9 cellular contexts compared by ENCODE assay signal in the genomic region with DNA sequence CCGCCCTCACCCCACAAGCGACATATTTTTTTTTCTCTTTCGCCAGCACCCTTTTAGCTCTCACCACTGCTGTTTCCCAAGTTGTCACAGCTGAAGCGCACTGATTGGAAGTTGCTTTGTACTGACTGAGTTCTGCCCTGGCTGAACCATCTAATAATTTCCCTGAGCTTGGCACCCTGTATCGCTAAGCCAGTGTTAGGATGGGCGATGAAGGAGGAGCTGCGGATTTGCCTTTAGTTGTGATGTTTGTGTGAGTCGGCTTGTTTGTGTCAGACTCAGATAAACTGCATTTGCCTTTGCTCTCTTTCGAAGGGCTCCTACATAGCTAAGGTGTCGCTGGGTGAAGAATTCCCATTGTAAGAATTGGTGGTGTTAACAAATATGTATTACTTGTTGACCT. TPM values are rescaled to one million over a fixed set of nuclear protein-coding genes. Genes with fewer than 3 reads are reported as not detected.
A peak's percentile ranks its signal among the peaks of the same experiment; 100 is the strongest.
DNase-seq lines count a peak whose midpoint lies in the region; ATAC-seq and TF ChIP-seq lines count a peak whose summit lies in the region.
"Had no signal": no experiment of that assay in that cellular context is flagged by ENCODE, and none has a peak within 500 bp of the region (broad histone marks: within the 10 kb centered on the region; RNA-seq: fewer than 3 reads in every experiment).

No MANE protein-coding gene starts in this region.

- peak overlapping the region; percentile 66 for H3K56ac ChIP-seq in mesendoderm (ENCODE audit: low read length)

- no peak overlapping the region for H3K18ac ChIP-seq in mesendoderm (ENCODE audit: low read length)

- peak overlapping the region in 1 of 10 donors; percentile 41 for H3K27ac ChIP-seq in heart right ventricle
- no peak overlapping the region for H3K27ac ChIP-seq in mesendoderm (ENCODE audit: low read depth, low read length)
- no peak overlapping the region for H3K27ac ChIP-seq in upper lobe of right lung
- H3K27ac ChIP-seq in adrenal gland: peak overlapping the region in 1 of 5 donors; percentile 39

- peaks cover 13% of the 10 kb centered on the region for H3K27me3 Mint-ChIP-seq in brain

- no peak overlapping the region for H3K23ac ChIP-seq in mesendoderm (ENCODE audit: low read length)

- peaks cover 29% of the 10 kb centered on the region for H3K79me1 ChIP-seq in mesendoderm (ENCODE audit: low read length)

- H3K4me1 ChIP-seq in heart right ventricle (peaks cover 0 to 34% (median 11%) of the 10 kb centered on the region in 9 donors), mesendoderm (ENCODE audit: control insufficient read depth, low read depth, low read length) (peaks cover 17% of the 10 kb centered on the region), upper lobe of right lung (no peaks in the 10 kb centered on the region), adrenal gland (replicated peaks in 1 of 2) (peaks cover 16 to 20% of the 10 kb centered on the region in 2 donors)

- H4K8ac ChIP-seq in mesendoderm (ENCODE audit: low read depth, low read length): no peak overlapping the region

- H3K79me2 ChIP-seq in mesendoderm (ENCODE audit: control insufficient read depth, insufficient read depth, low read length): peaks cover 34% of the 10 kb centered on the region

- H3K36me3 ChIP-seq in heart right ventricle (peaks cover 0 to 14% (median 0%) of the 10 kb centered on the region in 9 donors), mesendoderm (ENCODE audit: control insufficient read depth, insufficient read depth, low read length) (no peaks in the 10 kb centered on the region), upper lobe of right lung (no peaks in the 10 kb centered on the region), adrenal gland (replicated peaks in 1 of 2) (no peaks in the 10 kb centered on the region)

- peaks cover 67% of the 10 kb centered on the region for H3K4me1 Mint-ChIP-seq in brain

- TF ChIP-seq POLR2A in adrenal gland (IDR thresholded peaks at IDR 0.05): no peak

- H3K9me3 ChIP-seq in heart right ventricle (no peaks in the 10 kb centered on the region), upper lobe of right lung (no peaks in the 10 kb centered on the region), adrenal gland (replicated peaks in 1 of 3) (no peaks in the 10 kb centered on the region)

- ATAC-seq in heart right ventricle (no peak), upper lobe of right lung (no peak)

- peak overlapping the region; percentile 22 to 87 (median 67) for H3K27ac Mint-ChIP-seq in brain

- no peak for DNase-seq in heart right ventricle
- no peak for DNase-seq in cardiac septum (ENCODE audit: low spot score)
- DNase-seq in mesendoderm: no peak
- DNase-seq in upper lobe of right lung: no peak
- no peak for DNase-seq in stimulated activated naive CD4-positive, alpha-beta T cell treated with Interleukin-2 at 50 U/mL for 16 hours (lab: John Stamatoyannopoulos, UW)
- no peak for DNase-seq in NCI-H748 treated with DMSO at 0.1 percent for 48 hours (lab: John Stamatoyannopoulos, UW)
- no peak for DNase-seq in adrenal gland
- DNase-seq: GF-D8 had no signal

- H3K27me3 ChIP-seq in heart right ventricle (peaks cover 0 to 18% (median 0%) of the 10 kb centered on the region in 7 donors), mesendoderm (ENCODE audit: insufficient read depth, low read length, poor library complexity) (no peaks in the 10 kb centered on the region), upper lobe of right lung (no peaks in the 10 kb centered on the region), adrenal gland (no peaks in the 10 kb centered on the region)

- H2BK15ac ChIP-seq in mesendoderm (replicated peaks; ENCODE audit: low read depth): no peak overlapping the region

- no peak overlapping the region for H3K4ac ChIP-seq in mesendoderm (ENCODE audit: low read depth, low read length)

- no peak overlapping the region for H2AK5ac ChIP-seq in mesendoderm (ENCODE audit: low read length)

- no peak overlapping the region for H2BK5ac ChIP-seq in mesendoderm (ENCODE audit: low read length)

- H3K36me3 Mint-ChIP-seq in brain: peaks cover 21% of the 10 kb centered on the region

- WGBS in heart right ventricle, 2 donors: 66 to 70% methylated on average over 10 of the region's 10 CpGs
- WGBS in mesendoderm (ENCODE audit: extremely low coverage, insufficient coverage, low lambda C conversion rate): no CpG with 5 or more reads among the region's 10 CpGs
- WGBS in adrenal gland, 4 donors: 76 to 90% (median 84%) methylated on average over 10 of the region's 10 CpGs

- no peak overlapping the region for H2BK120ac ChIP-seq in mesendoderm (ENCODE audit: low read depth, low read length)

- H3K4me3 ChIP-seq in heart right ventricle: peak overlapping the region; percentile 67 to 98 (median 80)
- H3K4me3 ChIP-seq in mesendoderm (ENCODE audit: low read length): peak overlapping the region; percentile 18
- peak overlapping the region; percentile 67 for H3K4me3 ChIP-seq in upper lobe of right lung
- peak overlapping the region in 2 of 4 donors; percentile 69 to 72 for H3K4me3 ChIP-seq in adrenal gland

- TF ChIP-seq CTCF in heart right ventricle (IDR thresholded peaks at IDR 0.05) (no peak), brain (conservative IDR thresholded peaks at IDR 0.05) (no peak), upper lobe of right lung (IDR thresholded peaks at IDR 0.05) (no peak), adrenal gland (IDR thresholded peaks at IDR 0.05) (no peak)

- H4K5ac ChIP-seq in mesendoderm (ENCODE audit: low read length): no peak overlapping the region

- peak overlapping the region; percentile 80 for H3K4me2 ChIP-seq in mesendoderm (ENCODE audit: low read length)

- H3K9me3 Mint-ChIP-seq in brain: no peaks in the 10 kb centered on the region

- intact Hi-C loops in heart right ventricle (cut with DNase I): loop anchor here in 7 of 10 donors (2.0 to 10.0 kb wide), 6 partner anchors 113 to 223 kb away; no protein-coding TSS in a partner anchor
- intact Hi-C loops in cardiac septum (cut with DNase I): loop anchor here (5.0 to 10.0 kb wide), 3 partner anchors 103 to 223 kb away; no protein-coding TSS in a partner anchor
- intact Hi-C loops in upper lobe of right lung (cut with DNase I): no loop called here
- intact Hi-C loops in adrenal gland (cut with DNase I): loop anchor here (5.0 to 10.0 kb wide), 3 partner anchors 113 to 223 kb away; no protein-coding TSS in a partner anchor

- H3K4me3 Mint-ChIP-seq in brain: peak overlapping the region; percentile 86 to 97 (median 93)

- peak overlapping the region; percentile 82 for H3K9ac ChIP-seq in mesendoderm (ENCODE audit: low read length)

RNA-seq across cellular contexts. Expression of gene ATXN7L1, which starts 1.3 kb away (rescaled TPM):
- total RNA-seq in heart right ventricle (1 to 10 TPM; 3.1 to 7.2 (median 5.6) TPM), cardiac septum (5.5 TPM), upper lobe of right lung (12.9 TPM), adrenal gland (10 to 100 TPM in 4 of 8 donors, 1 to 10 TPM in 4; 3.6 to 24.6 (median 10.6) TPM)
- polyA plus RNA-seq in heart right ventricle (1 to 10 TPM; 1.7 to 2.9 TPM), brain (ENCODE audit: insufficient read depth, low read depth, low replicate concordance) (4.4 TPM), adrenal gland (1 to 10 TPM; 4.9 to 9.6 (median 7.4) TPM)
- 27.2 TPM for polyA plus RNA-seq in mesendoderm (2013, experiment 1 of 2)
- 28.3 TPM for polyA plus RNA-seq in mesendoderm (2013, experiment 2 of 2)
